Comparison of ENCODE assay signal across 8 cellular contexts in genomic region chr15:99504823-99505551, GRCh38.
A peak's percentile ranks its signal among the peaks of the same experiment; 100 is the strongest.
DNase-seq lines count a peak whose midpoint lies in the region; ATAC-seq and TF ChIP-seq lines count a peak whose summit lies in the region.

No MANE protein-coding gene starts in this region.

- H3K4me1 Mint-ChIP-seq in WTC11 (no peaks in the 10 kb centered on the region), Caco-2 (ENCODE audit: low read depth, unreplicated experiment) (no peaks in the 10 kb centered on the region)

- intact Hi-C loops in spleen (cut with DNase I; ENCODE audit: low total_unique reads) = no loop called here
- intact Hi-C loops in Caco-2 (cut with micrococcal nuclease; ENCODE audit: unreplicated experiment) = loop anchor here (5.0 kb wide), 1 partner anchor 197 kb away; no protein-coding TSS in a partner anchor

- CTCF ChIA-PET in WTC11 (lab: Charles Lee) (interaction anchor here (0.5 to 1.4 kb wide), 4 partner anchors 89 to 221 kb away, joined by 3 to 10 read pairs (median 3); no protein-coding TSS in a partner anchor), Caco-2 (lab: Charles Lee) (interaction anchor here (0.9 kb wide), 1 partner anchor 199 kb away, joined by 3 read pairs; no protein-coding TSS in a partner anchor)

- H3K36me3 Mint-ChIP-seq in WTC11 (no peaks in the 10 kb centered on the region), Caco-2 (ENCODE audit: insufficient read depth, unreplicated experiment) (no peaks in the 10 kb centered on the region)

- no peaks in the 10 kb centered on the region for H3K36me3 ChIP-seq in spleen
- H3K36me3 ChIP-seq in Caco-2 (ENCODE audit: control insufficient read depth, insufficient read depth, low read length) = no peaks in the 10 kb centered on the region
- no peaks in the 10 kb centered on the region for H3K36me3 ChIP-seq in Peyer's patch

- H3K4me1 ChIP-seq in spleen (peaks cover 38 to 99% (median 72%) of the 10 kb centered on the region in 6 donors), Caco-2 (no peaks in the 10 kb centered on the region), Peyer's patch (peaks cover 0 to 14% (median 5%) of the 10 kb centered on the region in 4 donors)

- H3K4me3 ChIP-seq in spleen = no peak overlapping the region
- H3K4me3 ChIP-seq in Caco-2 (ENCODE audit: low read depth, low read length) = no peak overlapping the region
- H3K4me3 ChIP-seq in Peyer's patch = no peak overlapping the region

- peak; percentile 18 for DNase-seq in stimulated activated CD4-positive, alpha-beta T cell treated with anti-CD3 and anti-CD28 coated beads, Interleukin-1b, Interleukin-23, amount 100 ng/mL, for 48 hours
- DNase-seq in stimulated activated CD4-positive, alpha-beta T cell treated with anti-CD3 and anti-CD28 coated beads, Interleukin-2, amount 100 ng/mL, for 24 hours = no peak
- DNase-seq in WTC11 (ENCODE audit: low spot score) = no peak
- peak; percentile 72 for DNase-seq in spleen
- DNase-seq in Caco-2 = no peak
- DNase-seq in Peyer's patch = no peak
- DNase-seq in DMS114 treated with DMSO at 0.1 percent for 48 hours (lab: John Stamatoyannopoulos, UW; ENCODE audit: unreplicated experiment) = no peak

- H3K27ac ChIP-seq in spleen (peak overlapping the region in 5 of 8 donors; percentile 48 to 71 (median 63)), Peyer's patch (peak overlapping the region in 2 of 4 donors; percentile 38 to 63)

- POLR2A ChIA-PET in WTC11 (lab: Charles Lee) = no interaction called here
- POLR2A ChIA-PET in Caco-2 (lab: Charles Lee) = no interaction called here

- ATAC-seq in HG02870 (IDR thresholded peaks at IDR 0.05; ENCODE audit: unreplicated experiment) (peak; percentile 31), WTC11 (peak; percentile 70)

- H3K9me3 ChIP-seq in spleen (no peaks in the 10 kb centered on the region), Caco-2 (no peaks in the 10 kb centered on the region), Peyer's patch (no peaks in the 10 kb centered on the region)

- TF ChIP-seq POLR2A in spleen (IDR thresholded peaks at IDR 0.05) (no peak), Peyer's patch (IDR thresholded peaks at IDR 0.05) (no peak)

- H3K4me3 Mint-ChIP-seq in WTC11 = no peak overlapping the region
- no peak overlapping the region for H3K4me3 Mint-ChIP-seq in Caco-2 (ENCODE audit: unreplicated experiment)

- H3K27ac Mint-ChIP-seq in WTC11 (no peak overlapping the region), Caco-2 (ENCODE audit: unreplicated experiment) (no peak overlapping the region)

- no peak for TF ChIP-seq CTCF in WTC11 (IDR thresholded peaks at IDR 0.05)
- TF ChIP-seq CTCF in spleen (IDR thresholded peaks at IDR 0.05 in 8 of 11, conservative IDR thresholded peaks at IDR 0.05 in 3 of 11) = no peak
- peak in 1 of 2 experiments; percentile 16 for TF ChIP-seq CTCF in Caco-2 (IDR thresholded peaks at IDR 0.05; ENCODE audit: insufficient read depth in 1 of 2, low read depth in 1 of 2, low read length in 1 of 2, severe bottlenecking in 1 of 2, unreplicated experiment in 1 of 2)
- no peak for TF ChIP-seq CTCF in Peyer's patch (IDR thresholded peaks at IDR 0.05)

- peaks cover 4% of the 10 kb centered on the region for H3K9me3 Mint-ChIP-seq in WTC11
- no peaks in the 10 kb centered on the region for H3K9me3 Mint-ChIP-seq in Caco-2 (ENCODE audit: unreplicated experiment)

- no peaks in the 10 kb centered on the region for H3K27me3 ChIP-seq in spleen (replicated peaks in 1 of 7)
- H3K27me3 ChIP-seq in Caco-2 (replicated peaks; ENCODE audit: control insufficient read depth, insufficient read depth, low read length) = no peaks in the 10 kb centered on the region
- H3K27me3 ChIP-seq in Peyer's patch = no peaks in the 10 kb centered on the region

- WGBS in spleen, 5 donors = 69 to 77% (median 71%) methylated on average over 7 to 8 of the region's 8 CpGs

- H3K27me3 Mint-ChIP-seq in WTC11 (ENCODE audit: low read depth) (no peaks in the 10 kb centered on the region), Caco-2 (ENCODE audit: insufficient read depth, unreplicated experiment) (peaks cover 12% of the 10 kb centered on the region)

- no TSS peak for BruUV-seq in Caco-2 (replicated peaks; lab: Mats Ljungman, UMichigan)

TF ChIP-seq in WTC11, 78 proteins besides CTCF, POLR2A, EP300 and RAD21:
- TF ChIP-seq TP53 (CRISPR knock-in tag; IDR thresholded peaks at IDR 0.05) = no peak

Comparison
In these comparisons a context has a peak if more than half of its experiments do, and no peak if none do; other contexts are left out.
1. DNase-seq: peak in stimulated activated CD4-positive, alpha-beta T cell treated with anti-CD3 and anti-CD28 coated beads, Interleukin-1b, Interleukin-23, amount 100 ng/mL, for 48 hours (single experiment) and spleen (single experiment); none in stimulated activated CD4-positive, alpha-beta T cell treated with anti-CD3 and anti-CD28 coated beads, Interleukin-2, amount 100 ng/mL, for 24 hours (0 of 2), WTC11 (single experiment), Caco-2 (0 of 2), Peyer's patch (0 of 3) and DMS114 treated with DMSO at 0.1 percent for 48 hours (single experiment).